Comparison of ENCODE assay signal across 15 cellular contexts in the genomic region with DNA sequence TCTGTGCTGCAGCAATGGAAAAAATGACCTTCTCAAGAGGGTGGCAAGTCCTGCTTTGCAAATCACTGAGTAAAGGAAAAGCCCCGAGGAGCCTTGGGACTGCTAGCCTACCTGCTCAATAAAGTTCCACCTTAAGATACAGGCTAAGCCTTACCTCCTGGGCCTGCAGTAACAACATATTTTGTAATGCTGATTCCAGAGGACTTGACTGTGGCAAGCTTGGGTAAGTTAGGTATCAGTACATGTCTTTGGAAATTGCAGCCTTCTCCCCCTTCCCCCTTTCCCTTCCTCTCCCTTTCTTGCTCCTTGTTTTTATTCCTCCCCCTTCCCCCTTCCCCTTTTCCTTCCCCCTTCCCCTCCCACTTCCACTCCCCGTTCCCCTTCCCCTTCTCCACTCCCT.
DNase-seq lines count a peak whose midpoint lies in the region; ATAC-seq and TF ChIP-seq lines count a peak whose summit lies in the region.
"Had no signal": no experiment of that assay in that cellular context is flagged by ENCODE, and none has a peak within 500 bp of the region (broad histone marks: within the 10 kb centered on the region; RNA-seq: fewer than 3 reads in every experiment).

No MANE protein-coding gene starts in this region.

- H3K9me3 ChIP-seq in Karpas-422 (ENCODE audit: low read length) (no peaks in the 10 kb centered on the region), upper lobe of right lung (no peaks in the 10 kb centered on the region)
- H3K9me3 ChIP-seq: BLaER1, HAP-1 had no signal

- H3K79me2 ChIP-seq in GM23338 (replicated peaks; ENCODE audit: insufficient read depth) (no peaks in the 10 kb centered on the region), Karpas-422 (ENCODE audit: low read length) (no peaks in the 10 kb centered on the region)

- no peak overlapping the region for H3K4me3 Mint-ChIP-seq in GM23338
- no peak overlapping the region for H3K4me3 Mint-ChIP-seq in Calu3 (ENCODE audit: low read depth, unreplicated experiment)
- H3K4me3 Mint-ChIP-seq: CD14-positive monocyte; CD4-positive, alpha-beta memory T cell had no signal

- TF ChIP-seq CTCF in GM23338 (conservative IDR thresholded peaks at IDR 0.05; ENCODE audit: low read depth in 2 of 2) = no peak
- no peak for TF ChIP-seq CTCF in upper lobe of right lung (IDR thresholded peaks at IDR 0.05)
- no peak for TF ChIP-seq CTCF in Calu3 (IDR thresholded peaks at IDR 0.05; ENCODE audit: unreplicated experiment)

- H2AFZ ChIP-seq in GM23338 = no peak overlapping the region
- no peak overlapping the region for H2AFZ ChIP-seq in Karpas-422 (ENCODE audit: low read length)

- H3F3A ChIP-seq in GM23338 (replicated peaks; ENCODE audit: low read depth) = no peaks in the 10 kb centered on the region

- H3K4me2 ChIP-seq in GM23338 (peak overlapping the region; percentile 57; the same call in 1 of the 2 replicates), Karpas-422 (ENCODE audit: low read depth, low read length, poor library complexity, severe bottlenecking) (no peak overlapping the region)
- H3K4me2 ChIP-seq: BLaER1 had no signal

- no peaks in the 10 kb centered on the region for H3K27me3 ChIP-seq in GM23338 (ENCODE audit: insufficient read depth)
- no peaks in the 10 kb centered on the region for H3K27me3 ChIP-seq in Karpas-422 (ENCODE audit: low read length)
- H3K27me3 ChIP-seq in upper lobe of right lung = no peaks in the 10 kb centered on the region
- H3K27me3 ChIP-seq: BLaER1 had no signal

- CTCF ChIA-PET in Calu3 (lab: Charles Lee) = interaction anchor here (1.3 kb wide), 2 partner anchors 157 to 159 kb away, joined by 3 to 5 read pairs; no protein-coding TSS in a partner anchor

- no TSS peak for BruUV-seq in Calu3 (replicated peaks; lab: Mats Ljungman, UMichigan)

- peak; percentile 81 for ATAC-seq in GM23338
- ATAC-seq in upper lobe of right lung = peak; percentile 39
- ATAC-seq in left ventricle myocardium superior = no peak
- ATAC-seq: K562 had no signal

- DNase-seq in GM23338 (ENCODE audit: low spot score) = no peak
- DNase-seq in Karpas-422 = peak; percentile 15
- peak; percentile 5 for DNase-seq in iPS DF 19.7 (ENCODE audit: low read depth, low spot score)
- DNase-seq in upper lobe of right lung = no peak
- no peak for DNase-seq in Calu3
- DNase-seq in left ventricle myocardium superior = no peak
- no peak for DNase-seq in D341Med (ENCODE audit: low spot score)
- DNase-seq: 8988T; CD4-positive, alpha-beta memory T cell; GOT3; IMR-90 had no signal

- H3K36me3 Mint-ChIP-seq in GM23338 (ENCODE audit: low read depth) (no peaks in the 10 kb centered on the region), Calu3 (ENCODE audit: insufficient read depth, unreplicated experiment) (no peaks in the 10 kb centered on the region)
- H3K36me3 Mint-ChIP-seq: CD14-positive monocyte; CD4-positive, alpha-beta memory T cell had no signal

- intact Hi-C loops in upper lobe of right lung (cut with DNase I) = no loop called here
- intact Hi-C loops in Calu3 (cut with micrococcal nuclease; ENCODE audit: unreplicated experiment) = loop anchor here (1.0 kb wide), 1 partner anchor 158 kb away; no protein-coding TSS in a partner anchor
- intact Hi-C loops in left ventricle myocardium superior (cut with micrococcal nuclease) = no loop called here

- H4K20me1 ChIP-seq in GM23338 (replicated peaks; ENCODE audit: insufficient read depth) (no peaks in the 10 kb centered on the region), Karpas-422 (ENCODE audit: insufficient read depth, low read depth, low read length) (no peaks in the 10 kb centered on the region)
- H4K20me1 ChIP-seq: BLaER1 had no signal

- no peak overlapping the region for H3K9ac ChIP-seq in Karpas-422 (ENCODE audit: low read length)
- H3K9ac ChIP-seq: BLaER1 had no signal

- H3K27me3 Mint-ChIP-seq in GM23338 (ENCODE audit: insufficient read depth, low read depth, poor library complexity) (peaks cover 2% of the 10 kb centered on the region), Calu3 (ENCODE audit: unreplicated experiment) (peaks cover 55% of the 10 kb centered on the region)

- H3K27ac Mint-ChIP-seq in GM23338 (no peak overlapping the region), Calu3 (ENCODE audit: unreplicated experiment) (no peak overlapping the region)
- H3K27ac Mint-ChIP-seq: CD14-positive monocyte; CD4-positive, alpha-beta memory T cell had no signal

- H3K27ac ChIP-seq in GM23338 (ENCODE audit: low read depth) = no peak overlapping the region
- no peak overlapping the region for H3K27ac ChIP-seq in Karpas-422 (ENCODE audit: low read length)
- H3K27ac ChIP-seq in upper lobe of right lung = no peak overlapping the region
- H3K27ac ChIP-seq: BLaER1 had no signal

- H3K4me3 ChIP-seq in GM23338 (no peak overlapping the region), Karpas-422 (ENCODE audit: low read length) (no peak overlapping the region), upper lobe of right lung (no peak overlapping the region)
- H3K4me3 ChIP-seq: BLaER1, HAP-1, K562 had no signal

- H3K9me2 ChIP-seq in GM23338 (ENCODE audit: insufficient read depth) (no peaks in the 10 kb centered on the region; the same call in 1 of the 2 replicates), Karpas-422 (replicated peaks; ENCODE audit: insufficient read depth, low read length) (no peaks in the 10 kb centered on the region)

- H3K9me3 Mint-ChIP-seq in GM23338 = no peaks in the 10 kb centered on the region
- no peaks in the 10 kb centered on the region for H3K9me3 Mint-ChIP-seq in Calu3 (ENCODE audit: low read depth, unreplicated experiment)
- H3K9me3 Mint-ChIP-seq: CD4-positive, alpha-beta memory T cell had no signal

- peaks cover 15% of the 10 kb centered on the region for H3K4me1 ChIP-seq in GM23338 (ENCODE audit: insufficient read depth)
- H3K4me1 ChIP-seq in Karpas-422 (ENCODE audit: low read length) = no peaks in the 10 kb centered on the region
- H3K4me1 ChIP-seq in upper lobe of right lung = no peaks in the 10 kb centered on the region
- H3K4me1 ChIP-seq: BLaER1, HAP-1 had no signal

- H3K36me3 ChIP-seq in GM23338 (ENCODE audit: insufficient read depth) (no peaks in the 10 kb centered on the region), Karpas-422 (ENCODE audit: insufficient read depth, low read length) (no peaks in the 10 kb centered on the region), upper lobe of right lung (no peaks in the 10 kb centered on the region)
- H3K36me3 ChIP-seq: BLaER1, HAP-1 had no signal

- H3K4me1 Mint-ChIP-seq in GM23338 (peaks cover 21% of the 10 kb centered on the region), Calu3 (ENCODE audit: low read depth, unreplicated experiment) (no peaks in the 10 kb centered on the region)
- H3K4me1 Mint-ChIP-seq: CD14-positive monocyte; CD4-positive, alpha-beta memory T cell had no signal

TF ChIP-seq in GM23338, 12 proteins besides CTCF, POLR2A, EP300 and RAD21:
- no peak for TF ChIP-seq REST (IDR thresholded peaks at IDR 0.05; ENCODE audit: unreplicated experiment)

Comparison
In these comparisons a context has a peak if more than half of its experiments do, and no peak if none do; other contexts are left out.
1. DNase-seq: peak in Karpas-422 (single experiment) and iPS DF 19.7 (single experiment); none in GM23338 (single experiment), upper lobe of right lung (single experiment), Calu3 (single experiment), left ventricle myocardium superior (single experiment) and D341Med (single experiment).